Comparison of ENCODE assay signal across 10 cellular contexts in the genomic region with DNA sequence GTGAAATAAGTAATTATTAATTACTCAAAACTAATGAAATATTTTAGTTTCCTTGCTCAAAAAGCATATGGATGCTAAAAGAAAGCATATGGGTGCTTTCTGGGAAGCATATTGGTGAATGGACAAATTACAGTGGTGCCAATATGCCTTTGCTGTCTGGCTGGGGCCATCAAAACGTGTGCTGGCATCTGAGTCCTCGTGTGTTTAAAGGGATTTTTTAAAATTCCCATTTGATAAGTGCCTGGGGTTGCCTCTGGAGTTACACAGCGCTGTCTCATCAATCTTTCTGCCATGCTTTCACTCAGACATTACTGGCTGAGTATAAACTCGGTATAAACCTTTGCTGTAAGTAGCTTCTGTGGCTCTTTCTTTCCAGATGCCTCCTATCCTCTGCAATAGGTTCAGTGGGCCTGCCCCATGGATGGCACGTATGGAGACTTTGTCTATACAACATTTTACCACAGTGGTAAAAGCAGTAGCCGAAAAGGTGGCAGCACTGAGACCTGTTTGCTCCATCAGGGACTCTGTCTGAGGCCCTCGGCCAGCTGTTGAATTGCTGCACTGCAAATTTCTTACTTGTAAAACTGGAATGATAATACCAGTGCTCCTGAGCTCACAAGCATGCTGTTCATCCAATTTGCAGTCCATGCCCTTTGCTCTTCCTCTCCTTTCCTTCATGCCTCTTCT.
A peak's percentile ranks its signal among the peaks of the same experiment; 100 is the strongest.
DNase-seq lines count a peak whose midpoint lies in the region; ATAC-seq and TF ChIP-seq lines count a peak whose summit lies in the region.
"Had no signal": no experiment of that assay in that cellular context is flagged by ENCODE, and none has a peak within 500 bp of the region (broad histone marks: within the 10 kb centered on the region; RNA-seq: fewer than 3 reads in every experiment).

No MANE protein-coding gene starts in this region.

- H3K9me3 ChIP-seq in SK-N-MC (ENCODE audit: low read depth, low read length): no peaks in the 10 kb centered on the region
- H3K9me3 ChIP-seq in sigmoid colon: no peaks in the 10 kb centered on the region

- no peak overlapping the region for H3K27ac Mint-ChIP-seq in T-helper 2 cell treated with Interferon-gamma antibody and Interleukin-4, amounts not matched to agents 5 μg/mL and 100 μg/mL, for 36 hours

- no peaks in the 10 kb centered on the region for H3K27me3 Mint-ChIP-seq in T-helper 2 cell treated with Interferon-gamma antibody and Interleukin-4, amounts not matched to agents 5 μg/mL and 100 μg/mL, for 36 hours (ENCODE audit: low read depth)

- H3K36me3 ChIP-seq in SK-N-MC (ENCODE audit: insufficient read depth, low read length) (no peaks in the 10 kb centered on the region), sigmoid colon (no peaks in the 10 kb centered on the region)

- no peaks in the 10 kb centered on the region for H3K9me3 Mint-ChIP-seq in T-helper 2 cell treated with Interferon-gamma antibody and Interleukin-4, amounts not matched to agents 5 μg/mL and 100 μg/mL, for 36 hours

- TF ChIP-seq EP300 in sigmoid colon (IDR thresholded peaks at IDR 0.05): no peak

- H3K4me1 Mint-ChIP-seq in T-helper 2 cell treated with Interferon-gamma antibody and Interleukin-4, amounts not matched to agents 5 μg/mL and 100 μg/mL, for 36 hours (ENCODE audit: low read depth): peaks cover 3% of the 10 kb centered on the region

- H3K27me3 ChIP-seq in foreskin keratinocyte (no peaks in the 10 kb centered on the region), sigmoid colon (no peaks in the 10 kb centered on the region)

- H3K4me1 ChIP-seq in foreskin keratinocyte: peaks cover 20% of the 10 kb centered on the region
- H3K4me1 ChIP-seq in sigmoid colon: peaks cover 0 to 76% (median 71%) of the 10 kb centered on the region in 4 donors

- H3K27ac ChIP-seq in SK-N-MC (peak overlapping the region; percentile 11), foreskin keratinocyte (no peak overlapping the region), sigmoid colon (peak overlapping the region; percentile 39 to 79 (median 54))

- DNase-seq in GM03348 (ENCODE audit: low spot score) (peak; percentile 30), SK-N-MC (ENCODE audit: low read depth, low spot score) (no peak), foreskin keratinocyte (peak; percentile 18 to 25), sigmoid colon (no peak), posterior vena cava (ENCODE audit: low spot score) (no peak)
- DNase-seq in T-helper 2 cell treated with Interferon-gamma antibody and Interleukin-4, amounts not matched to agents 5 μg/mL and 100 μg/mL, for 36 hours (ENCODE audit: low spot score): no peak
- DNase-seq: DMS153, occipital lobe had no signal

- intact Hi-C loops in sigmoid colon (cut with DNase I): no loop called here
- intact Hi-C loops in posterior vena cava (cut with DNase I): no loop called here

- TF ChIP-seq POLR2A in sigmoid colon (IDR thresholded peaks at IDR 0.05): no peak

- WGBS in sigmoid colon, 2 donors: 86% methylated on average over 7 of the region's 7 CpGs

- TF ChIP-seq CTCF in foreskin keratinocyte (conservative IDR thresholded peaks at IDR 0.05) (peak; percentile 18), sigmoid colon (IDR thresholded peaks at IDR 0.05) (no peak)

- no peak overlapping the region for H3K9ac ChIP-seq in SK-N-MC (ENCODE audit: insufficient read length)

- peaks cover 6% of the 10 kb centered on the region for H3K36me3 Mint-ChIP-seq in T-helper 2 cell treated with Interferon-gamma antibody and Interleukin-4, amounts not matched to agents 5 μg/mL and 100 μg/mL, for 36 hours (ENCODE audit: low read depth)

- H3K4me3 ChIP-seq in SK-N-MC (0 out of 2 replicates have a peak overlapping the region, but pooled peaks have one; percentile 38), sigmoid colon (no peak overlapping the region)

- H3K4me3 Mint-ChIP-seq in T-helper 2 cell treated with Interferon-gamma antibody and Interleukin-4, amounts not matched to agents 5 μg/mL and 100 μg/mL, for 36 hours: no peak overlapping the region

- ATAC-seq in foreskin keratinocyte (no peak), GM19328 (IDR thresholded peaks at IDR 0.05; ENCODE audit: unreplicated experiment) (no peak), HG02610 (IDR thresholded peaks at IDR 0.05; ENCODE audit: unreplicated experiment) (no peak)

Comparison
In these comparisons a context has a peak if more than half of its experiments do, and no peak if none do; other contexts are left out.
1. DNase-seq: peak in GM03348 (single experiment) and foreskin keratinocyte (2 of 2); none in SK-N-MC (single experiment), sigmoid colon (single experiment), posterior vena cava (single experiment) and T-helper 2 cell treated with Interferon-gamma antibody and Interleukin-4, amounts not matched to agents 5 μg/mL and 100 μg/mL, for 36 hours (single experiment).